1 cellular context compared by ENCODE assay signal in the genomic region with DNA sequence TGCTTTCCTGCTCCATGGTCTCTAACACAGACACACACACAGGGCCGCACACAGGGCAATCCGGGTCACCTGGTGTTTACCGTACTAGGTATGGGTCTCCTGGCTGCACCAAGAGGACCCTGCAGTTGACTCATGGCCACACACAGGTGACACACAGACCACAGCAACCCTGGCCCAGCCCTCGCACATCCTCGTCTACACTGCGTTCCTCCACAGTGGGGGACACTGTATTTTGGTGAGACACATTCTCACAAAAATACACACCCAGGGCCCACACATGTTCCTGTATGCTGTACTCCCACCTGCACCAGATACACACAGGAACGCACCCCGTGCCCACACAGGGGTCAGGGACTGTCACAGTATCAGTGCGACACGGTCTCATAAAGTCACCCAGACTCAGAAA.
TF ChIP-seq lines count a peak whose summit lies in the region.

No MANE protein-coding gene starts in this region.

TF ChIP-seq in IMR-90, 13 proteins besides CTCF, POLR2A, EP300 and RAD21:
- TF ChIP-seq RFX5 (IDR thresholded peaks at IDR 0.05; ENCODE audit: low read depth, low read length) (no peak), NFE2L2 (IDR thresholded peaks at IDR 0.05; ENCODE audit: low read depth, low read length) (no peak), CEBPB (IDR thresholded peaks at IDR 0.05; ENCODE audit: low read depth, low read length) (no peak), RCOR1 (IDR thresholded peaks at IDR 0.05; ENCODE audit: insufficient replicate concordance, low read length) (no peak), MXI1 (IDR thresholded peaks at IDR 0.05; ENCODE audit: borderline replicate concordance, low read depth, low read length) (no peak)
- TF ChIP-seq, protein P1, sequence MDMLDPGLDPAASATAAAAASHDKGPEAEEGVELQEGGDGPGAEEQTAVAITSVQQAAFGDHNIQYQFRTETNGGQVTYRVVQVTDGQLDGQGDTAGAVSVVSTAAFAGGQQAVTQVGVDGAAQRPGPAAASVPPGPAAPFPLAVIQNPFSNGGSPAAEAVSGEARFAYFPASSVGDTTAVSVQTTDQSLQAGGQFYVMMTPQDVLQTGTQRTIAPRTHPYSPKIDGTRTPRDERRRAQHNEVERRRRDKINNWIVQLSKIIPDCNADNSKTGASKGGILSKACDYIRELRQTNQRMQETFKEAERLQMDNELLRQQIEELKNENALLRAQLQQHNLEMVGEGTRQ (IDR thresholded peaks at IDR 0.05; ENCODE audit: low read depth, low read length), result no peak
